In the genomic region with DNA sequence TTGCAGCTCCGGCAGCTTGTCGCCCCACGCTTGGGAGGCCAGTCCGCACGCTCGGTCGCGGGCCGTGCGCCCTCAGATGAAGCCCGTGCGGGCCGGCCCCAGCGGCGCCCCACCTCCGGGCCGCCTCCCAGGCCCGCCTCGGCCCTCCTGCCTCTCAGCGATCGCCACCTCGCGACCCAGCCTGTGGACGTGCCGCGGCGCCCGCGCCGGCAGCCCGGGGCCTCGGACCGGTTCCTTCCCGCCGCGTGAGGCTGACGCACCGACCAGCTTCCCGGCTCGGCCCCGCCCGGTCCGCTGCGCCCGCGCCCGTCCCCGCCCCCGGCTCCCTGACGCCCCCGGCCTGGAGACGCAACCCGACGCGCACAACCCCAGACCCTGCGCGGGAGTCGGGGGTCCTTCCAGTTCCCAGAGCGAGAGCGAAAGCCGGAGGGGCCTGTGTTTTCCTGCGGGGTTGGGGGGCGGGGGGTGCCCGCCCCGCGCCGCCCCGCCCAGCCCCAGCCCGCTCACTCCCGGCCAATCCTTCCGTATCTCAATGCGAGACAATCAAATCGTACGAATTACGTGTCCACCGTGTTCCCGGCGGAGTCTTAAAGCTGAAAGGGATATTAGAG, we compare ENCODE assay signal across 8 cellular contexts. TPM values are rescaled to one million over a fixed set of nuclear protein-coding genes. Genes with fewer than 3 reads are reported as not detected.
DNase-seq lines count a peak whose midpoint lies in the region; ATAC-seq and TF ChIP-seq lines count a peak whose summit lies in the region.

A gene with protein sequence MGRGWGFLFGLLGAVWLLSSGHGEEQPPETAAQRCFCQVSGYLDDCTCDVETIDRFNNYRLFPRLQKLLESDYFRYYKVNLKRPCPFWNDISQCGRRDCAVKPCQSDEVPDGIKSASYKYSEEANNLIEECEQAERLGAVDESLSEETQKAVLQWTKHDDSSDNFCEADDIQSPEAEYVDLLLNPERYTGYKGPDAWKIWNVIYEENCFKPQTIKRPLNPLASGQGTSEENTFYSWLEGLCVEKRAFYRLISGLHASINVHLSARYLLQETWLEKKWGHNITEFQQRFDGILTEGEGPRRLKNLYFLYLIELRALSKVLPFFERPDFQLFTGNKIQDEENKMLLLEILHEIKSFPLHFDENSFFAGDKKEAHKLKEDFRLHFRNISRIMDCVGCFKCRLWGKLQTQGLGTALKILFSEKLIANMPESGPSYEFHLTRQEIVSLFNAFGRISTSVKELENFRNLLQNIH (minus strand): TSS at position 78 of the 611 bp plus-strand sequence. CDS start 77 bp downstream, at position 1.

- TF ChIP-seq CTCF in H9 (conservative IDR thresholded peaks at IDR 0.05) = no peak
- TF ChIP-seq CTCF in osteocyte (IDR thresholded peaks at IDR 0.05) = peak; percentile 22
- no peak for TF ChIP-seq CTCF in thyroid gland (IDR thresholded peaks at IDR 0.05)

- peak within 1 kb of the TSS; percentile 71 for H3K4me2 ChIP-seq in H9 (ENCODE audit: insufficient read depth, insufficient read length, low read length)

- no peak within 1 kb of the TSS for H3K23ac ChIP-seq in H9 (ENCODE audit: insufficient read length, low read depth, low read length)

- no peak within 1 kb of the TSS for H2AK5ac ChIP-seq in H9 (ENCODE audit: insufficient read length, low read length)

- 0 out of 2 replicates have a peak, but pooled peaks cover 3% of the 10 kb centered on the region for H3K4me1 ChIP-seq in H9 (ENCODE audit: insufficient read depth, low read length)
- peaks cover 20 to 31% of the 10 kb centered on the region in 2 donors for H3K4me1 ChIP-seq in thyroid gland

- H4K5ac ChIP-seq in H9 (ENCODE audit: insufficient read length, low read depth, low read length) = no peak within 1 kb of the TSS

- no peak within 1 kb of the TSS for H3T11ph ChIP-seq in H9 (ENCODE audit: low read length)

- H2BK5ac ChIP-seq in H9 (ENCODE audit: insufficient read length, low read length) = no peak within 1 kb of the TSS

- no peaks in the 10 kb centered on the region for H3K27me3 ChIP-seq in H9 (ENCODE audit: insufficient read depth, low read length)
- no peaks in the 10 kb centered on the region for H3K27me3 ChIP-seq in thyroid gland

- H3K4me1 Mint-ChIP-seq in H9 = peaks cover 19 to 32% of the 10 kb centered on the region in 2 experiments
- H3K4me1 Mint-ChIP-seq in osteocyte (ENCODE audit: unreplicated experiment) = peaks cover 17% of the 10 kb centered on the region

- no peaks in the 10 kb centered on the region; the same call in none of the 2 replicates for H3K27me3 Mint-ChIP-seq in H9 (ENCODE audit: low read depth)
- no peaks in the 10 kb centered on the region for H3K27me3 Mint-ChIP-seq in osteocyte (ENCODE audit: unreplicated experiment)

- H3K9me3 Mint-ChIP-seq in H9 = no peaks in the 10 kb centered on the region
- no peaks in the 10 kb centered on the region for H3K9me3 Mint-ChIP-seq in activated naive CD4-positive, alpha-beta T cell treated with anti-CD3 and anti-CD28 coated beads, Interleukin-2, amount 50 U/mL, for 72 hours
- no peaks in the 10 kb centered on the region for H3K9me3 Mint-ChIP-seq in osteocyte (ENCODE audit: unreplicated experiment)

- H2BK12ac ChIP-seq in H9 (ENCODE audit: insufficient read length, low read depth, low read length) = no peak within 1 kb of the TSS

- H4K91ac ChIP-seq in H9 (ENCODE audit: insufficient read length, low read depth, low read length) = no peak within 1 kb of the TSS

- no peaks in the 10 kb centered on the region for H4K20me1 ChIP-seq in H9 (ENCODE audit: control insufficient read depth, insufficient read depth, insufficient read length)

- H3K27ac ChIP-seq in H9 (ENCODE audit: insufficient read length, low read depth, low read length) (no peak within 1 kb of the TSS), thyroid gland (peak within 1 kb of the TSS; percentile 95 to 96 (median 96))

- ATAC-seq in activated naive CD4-positive, alpha-beta T cell treated with anti-CD3 and anti-CD28 coated beads, Interleukin-2, amount 50 U/mL, for 72 hours = peak; percentile 86

- no peak within 1 kb of the TSS for H2AFZ ChIP-seq in H9 (ENCODE audit: low read length)

- H3K4me3 Mint-ChIP-seq in H9 (peak within 1 kb of the TSS; percentile 86 to 96), osteocyte (ENCODE audit: unreplicated experiment) (peak within 1 kb of the TSS; percentile 95)

- no peak within 1 kb of the TSS for H2BK20ac ChIP-seq in H9 (ENCODE audit: low read depth, low read length, poor library complexity, severe bottlenecking)

- no peak within 1 kb of the TSS for H3K4ac ChIP-seq in H9 (ENCODE audit: low read depth, low read length)

- intact Hi-C loops in thyroid gland (cut with DNase I) = no loop called here

- no peaks in the 10 kb centered on the region for H3K9me3 ChIP-seq in H9 (ENCODE audit: control insufficient read depth, low read depth, low read length)
- H3K9me3 ChIP-seq in thyroid gland = no peaks in the 10 kb centered on the region

- peaks cover 3% of the 10 kb centered on the region for H3K23me2 ChIP-seq in H9 (ENCODE audit: insufficient read length, low read depth, low read length, poor library complexity, severe bottlenecking)

- H2BK120ac ChIP-seq in H9 (ENCODE audit: low read depth, low read length, poor library complexity, severe bottlenecking) = no peak within 1 kb of the TSS

- peak within 1 kb of the TSS in 2 of 3 experiments; percentile 54 to 76; a peak in 4 of 7 replicates for H3K27ac Mint-ChIP-seq in H9
- H3K27ac Mint-ChIP-seq in activated naive CD4-positive, alpha-beta T cell treated with anti-CD3 and anti-CD28 coated beads, Interleukin-2, amount 50 U/mL, for 72 hours = peak within 1 kb of the TSS; percentile 90 to 98
- H3K27ac Mint-ChIP-seq in osteocyte (ENCODE audit: unreplicated experiment) = peak within 1 kb of the TSS; percentile 87

- H3K36me3 ChIP-seq in thyroid gland = no peaks in the 10 kb centered on the region

- H2BK15ac ChIP-seq in H9 (ENCODE audit: low read depth, low read length) = no peak within 1 kb of the TSS

- peak within 1 kb of the TSS; percentile 52 for H3K9ac ChIP-seq in H9 (ENCODE audit: extremely low read depth, insufficient read length, low read length)

- H3K14ac ChIP-seq in H9 (ENCODE audit: insufficient read depth, low read length) = peak within 1 kb of the TSS; percentile 69

- no peaks in the 10 kb centered on the region for H3K79me1 ChIP-seq in H9 (ENCODE audit: insufficient read depth, low read depth, low read length, poor library complexity, severe bottlenecking)

- H3K18ac ChIP-seq in H9 (ENCODE audit: insufficient read length, low read depth, low read length) = peak within 1 kb of the TSS; percentile 32

- DNase-seq in GM03348 (ENCODE audit: low spot score) = peak; percentile 92
- DNase-seq in H9 = peak; percentile 68
- DNase-seq in M059J (ENCODE audit: low read depth) = peak; percentile 82
- peak; percentile 76 for DNase-seq in SK-N-DZ (ENCODE audit: low spot score)
- DNase-seq in activated naive CD4-positive, alpha-beta T cell treated with anti-CD3 and anti-CD28 coated beads, Interleukin-2, amount 50 U/mL, for 72 hours (ENCODE audit: low spot score in 2 of 2) = peak; percentile 74 to 78
- peak; percentile 80 for DNase-seq in glomerular visceral epithelial cell (ENCODE audit: extremely low spot score)
- peak; percentile 90 for DNase-seq in osteocyte (ENCODE audit: extremely low spot score, unreplicated experiment)
- DNase-seq in thyroid gland = peak; percentile 84 to 86

- no peak within 1 kb of the TSS for H4K8ac ChIP-seq in H9 (replicated peaks; ENCODE audit: insufficient read length, low read depth, low read length)

- no peak within 1 kb of the TSS for H3K56ac ChIP-seq in H9 (ENCODE audit: insufficient read length, low read depth, low read length)

- WGBS in H9 (ENCODE audit: extremely low coverage, insufficient read length, low lambda C conversion rate) = no CpG with 5 or more reads among the region's 78 CpGs
- 0 to 1% methylated on average over 22 to 39 of the region's 78 CpGs for WGBS in thyroid gland, 2 donors

- peak within 1 kb of the TSS; percentile 49 to 97 (median 92) for H3K4me3 ChIP-seq in thyroid gland (replicated peaks in 1 of 3)

- H3K36me3 Mint-ChIP-seq in H9 (ENCODE audit: insufficient read depth in 1 of 3, low read depth in 3 of 3) (no peaks in the 10 kb centered on the region; a peak in 1 of 7 replicates), osteocyte (ENCODE audit: unreplicated experiment) (no peaks in the 10 kb centered on the region)
- peaks cover 9 to 38% of the 10 kb centered on the region in 2 donors for H3K36me3 Mint-ChIP-seq in activated naive CD4-positive, alpha-beta T cell treated with anti-CD3 and anti-CD28 coated beads, Interleukin-2, amount 50 U/mL, for 72 hours

- peaks cover 2% of the 10 kb centered on the region; the same call in 1 of the 2 replicates for H3K79me2 ChIP-seq in H9 (ENCODE audit: insufficient read depth, low read length)

- peak in 1 of 2 donors; percentile 81 for TF ChIP-seq POLR2A in thyroid gland (IDR thresholded peaks at IDR 0.05)

RNA-seq across cellular contexts. Expression of the gene that starts here (rescaled TPM):
- 37.1 and 41.5 TPM in 2 replicates for total RNA-seq in H9 (2021)
- total RNA-seq in M059J (2014; rRNA removed; shearing (Covaris generic)) = 60.7 and 106 TPM in 2 replicates
- polyA plus RNA-seq in SK-N-DZ (2014; cell fraction: cytosol; rRNA removed) = 33.2 and 36.9 TPM in 2 replicates
- 31.6 and 40.1 TPM in 2 replicates for polyA plus RNA-seq in SK-N-DZ (2014; cell fraction: nucleus; rRNA removed)
- 100 to 1,000 TPM in 1 of 2 donors, 10 to 100 TPM in 1; 95.7 to 205 TPM for total RNA-seq in activated naive CD4-positive, alpha-beta T cell treated with anti-CD3 and anti-CD28 coated beads, Interleukin-2, amount 50 U/mL, for 72 hours
- 38.5 and 38.9 TPM in 2 replicates for total RNA-seq in osteocyte
- total RNA-seq in thyroid gland = 10 to 100 TPM; 32.2 to 55.9 (median 38.6) TPM
